Comparison of ENCODE assay signal across 8 cellular contexts in the genomic region with DNA sequence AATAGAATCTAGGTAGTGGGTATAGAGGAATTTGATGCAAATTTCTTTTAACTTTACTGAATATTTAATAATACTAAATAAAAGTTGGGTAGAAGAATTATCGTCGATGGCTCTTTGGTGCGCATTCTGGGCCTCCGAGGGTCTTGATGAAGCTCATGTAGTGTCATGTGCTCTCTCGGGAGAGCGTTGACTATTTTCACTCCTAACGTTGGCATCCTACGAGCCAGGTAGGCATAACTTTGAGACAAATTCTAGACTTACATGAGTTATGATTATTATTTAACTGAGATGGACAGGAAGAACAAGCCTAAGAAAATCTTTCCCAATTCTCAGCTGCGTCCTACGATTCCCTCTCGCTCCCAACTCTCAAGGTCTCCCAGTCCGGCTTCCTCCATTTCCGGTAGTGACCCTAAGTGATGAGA. TPM values are rescaled to one million over a fixed set of nuclear protein-coding genes. Genes with fewer than 3 reads are reported as not detected.
DNase-seq lines count a peak whose midpoint lies in the region; ATAC-seq and TF ChIP-seq lines count a peak whose summit lies in the region.

No MANE protein-coding gene starts in this region.

- TF ChIP-seq CTCF in astrocyte of the cerebellum (IDR thresholded peaks at IDR 0.05; ENCODE audit: low read depth, low read length, missing control alignments) = no peak
- TF ChIP-seq CTCF in liver (IDR thresholded peaks at IDR 0.05; ENCODE audit: low read depth, low read length, missing input control) = no peak
- TF ChIP-seq CTCF in thoracic aorta (IDR thresholded peaks at IDR 0.05) = no peak

- H3K36me3 ChIP-seq in liver (ENCODE audit: control insufficient read depth in 4 of 4, insufficient read depth in 3 of 4, low read depth in 1 of 4, low read length in 3 of 4) = no peaks in the 10 kb centered on the region
- no peaks in the 10 kb centered on the region for H3K36me3 ChIP-seq in thoracic aorta

- H3K36me3 Mint-ChIP-seq in activated CD4-positive, alpha-beta T cell treated with anti-CD3 and anti-CD28 coated beads, Interleukin-2, amount 10 ng/mL, durations not matched to agents 7 days and 5 days (ENCODE audit: low read depth) = peaks cover 3% of the 10 kb centered on the region

- peaks cover 44% of the 10 kb centered on the region for H3K4me1 Mint-ChIP-seq in activated CD4-positive, alpha-beta T cell treated with anti-CD3 and anti-CD28 coated beads, Interleukin-2, amount 10 ng/mL, durations not matched to agents 7 days and 5 days

- 9% methylated on average over 13 of the region's 13 CpGs for WGBS in liver

- H3K9me3 ChIP-seq in liver (ENCODE audit: control insufficient read depth in 4 of 4, low read length in 3 of 4) (no peaks in the 10 kb centered on the region), thoracic aorta (no peaks in the 10 kb centered on the region)

- H3K4me1 ChIP-seq in liver (ENCODE audit: control insufficient read depth in 4 of 4, insufficient read depth in 4 of 4, low read length in 3 of 4) (peaks cover 1 to 26% (median 18%) of the 10 kb centered on the region in 4 donors), thoracic aorta (ENCODE audit: control insufficient read depth in 1 of 2, low read depth in 2 of 2) (peaks cover 5 to 38% of the 10 kb centered on the region in 2 donors)

- peak overlapping the region; percentile 81 for H3K27ac Mint-ChIP-seq in activated CD4-positive, alpha-beta T cell treated with anti-CD3 and anti-CD28 coated beads, Interleukin-2, amount 10 ng/mL, durations not matched to agents 7 days and 5 days

- POLR2A ChIA-PET in activated CD4-positive, alpha-beta T cell treated with anti-CD3 and anti-CD28 coated beads, Interleukin-2, amount 10 ng/mL, durations not matched to agents 7 days and 5 days (lab: Charles Lee) = no interaction called here

- no peak for ATAC-seq in thoracic aorta (ENCODE audit: insufficient number of reproducible peaks, low FRiP score, low read depth)
- no peak for ATAC-seq in GM19397 (IDR thresholded peaks at IDR 0.05; ENCODE audit: unreplicated experiment)

- no peaks in the 10 kb centered on the region for H3K9me3 Mint-ChIP-seq in activated CD4-positive, alpha-beta T cell treated with anti-CD3 and anti-CD28 coated beads, Interleukin-2, amount 10 ng/mL, durations not matched to agents 7 days and 5 days

- in situ Hi-C loops in astrocyte of the cerebellum (cut with HindIII; ENCODE audit: low sequenced_read_pairs) = no loop called here

- CTCF ChIA-PET in activated CD4-positive, alpha-beta T cell treated with anti-CD3 and anti-CD28 coated beads, Interleukin-2, amount 10 ng/mL, durations not matched to agents 7 days and 5 days (lab: Charles Lee) = interaction anchor here (0.7 to 1.4 kb wide), 4 partner anchors 18 to 44 kb away, joined by 3 read pairs; no protein-coding TSS in a partner anchor

- H3K4me3 ChIP-seq in astrocyte of the cerebellum (ENCODE audit: low read depth, low read length) (peak overlapping the region; percentile 79), liver (ENCODE audit: low read depth in 1 of 3, low read length in 3 of 3) (peak overlapping the region; percentile 70 to 92 (median 86)), thoracic aorta (peak overlapping the region; percentile 90)

- no peaks in the 10 kb centered on the region for H3K27me3 ChIP-seq in liver (ENCODE audit: control insufficient read depth in 4 of 4, insufficient read depth in 4 of 4, low read length in 3 of 4)
- no peaks in the 10 kb centered on the region for H3K27me3 ChIP-seq in thoracic aorta (replicated peaks; ENCODE audit: insufficient read depth)

- H3K27ac ChIP-seq in liver (ENCODE audit: low read depth in 1 of 2, low read length in 2 of 2) (peak overlapping the region; percentile 14 to 57), thoracic aorta (peak overlapping the region; percentile 59 to 74)

- peak overlapping the region in 1 of 2 donors; percentile 72 for H3K9ac ChIP-seq in liver (ENCODE audit: low read depth in 1 of 2, low read length in 2 of 2)

- TF ChIP-seq RAD21 in liver (IDR thresholded peaks at IDR 0.05) = no peak

- no peak for DNase-seq in activated CD4-positive, alpha-beta T cell treated with anti-CD3 and anti-CD28 coated beads, Interleukin-2, amount 10 ng/mL, durations not matched to agents 7 days and 5 days
- no peak for DNase-seq in activated CD4-positive, alpha-beta T cell treated with anti-CD3 and anti-CD28 coated beads, Interleukin-2, amount 50 U/mL, for 48 hours
- DNase-seq in astrocyte of the cerebellum (ENCODE audit: low read depth) (no peak), thoracic aorta (ENCODE audit: low spot score) (no peak), HK-2 (ENCODE audit: unreplicated experiment) (no peak), NCI-H1105 treated with DMSO at 0.1 percent for 48 hours (lab: John Stamatoyannopoulos, UW) (no peak)

- H3K27me3 Mint-ChIP-seq in activated CD4-positive, alpha-beta T cell treated with anti-CD3 and anti-CD28 coated beads, Interleukin-2, amount 10 ng/mL, durations not matched to agents 7 days and 5 days = peaks cover 30% of the 10 kb centered on the region

- peak overlapping the region; percentile 91 for H3K4me3 Mint-ChIP-seq in activated CD4-positive, alpha-beta T cell treated with anti-CD3 and anti-CD28 coated beads, Interleukin-2, amount 10 ng/mL, durations not matched to agents 7 days and 5 days

TF ChIP-seq in liver, 16 proteins besides CTCF, POLR2A, EP300 and RAD21:
- TF ChIP-seq, protein P1, sequence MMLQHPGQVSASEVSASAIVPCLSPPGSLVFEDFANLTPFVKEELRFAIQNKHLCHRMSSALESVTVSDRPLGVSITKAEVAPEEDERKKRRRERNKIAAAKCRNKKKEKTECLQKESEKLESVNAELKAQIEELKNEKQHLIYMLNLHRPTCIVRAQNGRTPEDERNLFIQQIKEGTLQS (IDR thresholded peaks at IDR 0.05) = no peak
- TF ChIP-seq FOXA1 (IDR thresholded peaks at IDR 0.05) (no peak), SP1 (IDR thresholded peaks at IDR 0.05) (no peak)

RNA-seq across cellular contexts. Expression of a gene that starts 0.6 kb away (rescaled TPM):
- total RNA-seq in activated CD4-positive, alpha-beta T cell treated with anti-CD3 and anti-CD28 coated beads, Interleukin-2, amount 10 ng/mL, durations not matched to agents 7 days and 5 days = under 1 TPM in 1 of 2 experiments, not detected in 1; 0.29 TPM
- total RNA-seq in liver = not detected
- polyA plus RNA-seq in liver = 1 to 10 TPM in 1 of 2 donors, under 1 TPM in 1; 0.23 to 1.2 TPM
- not detected for total RNA-seq in thoracic aorta

RNA-seq across cellular contexts. Expression of a gene that starts 2.0 kb away (rescaled TPM):
- total RNA-seq in activated CD4-positive, alpha-beta T cell treated with anti-CD3 and anti-CD28 coated beads, Interleukin-2, amount 10 ng/mL, durations not matched to agents 7 days and 5 days = 10 to 100 TPM; 32.0 to 39.8 TPM
- total RNA-seq in liver = 10 to 100 TPM; 19.6 to 33.7 TPM
- polyA plus RNA-seq in liver = 10 to 100 TPM in 1 of 2 donors, 1 to 10 TPM in 1; 3.4 to 10.0 TPM
- 10 to 100 TPM; 32.0 to 42.0 TPM for total RNA-seq in thoracic aorta
